8 cellular contexts compared by ENCODE assay signal in the genomic region with DNA sequence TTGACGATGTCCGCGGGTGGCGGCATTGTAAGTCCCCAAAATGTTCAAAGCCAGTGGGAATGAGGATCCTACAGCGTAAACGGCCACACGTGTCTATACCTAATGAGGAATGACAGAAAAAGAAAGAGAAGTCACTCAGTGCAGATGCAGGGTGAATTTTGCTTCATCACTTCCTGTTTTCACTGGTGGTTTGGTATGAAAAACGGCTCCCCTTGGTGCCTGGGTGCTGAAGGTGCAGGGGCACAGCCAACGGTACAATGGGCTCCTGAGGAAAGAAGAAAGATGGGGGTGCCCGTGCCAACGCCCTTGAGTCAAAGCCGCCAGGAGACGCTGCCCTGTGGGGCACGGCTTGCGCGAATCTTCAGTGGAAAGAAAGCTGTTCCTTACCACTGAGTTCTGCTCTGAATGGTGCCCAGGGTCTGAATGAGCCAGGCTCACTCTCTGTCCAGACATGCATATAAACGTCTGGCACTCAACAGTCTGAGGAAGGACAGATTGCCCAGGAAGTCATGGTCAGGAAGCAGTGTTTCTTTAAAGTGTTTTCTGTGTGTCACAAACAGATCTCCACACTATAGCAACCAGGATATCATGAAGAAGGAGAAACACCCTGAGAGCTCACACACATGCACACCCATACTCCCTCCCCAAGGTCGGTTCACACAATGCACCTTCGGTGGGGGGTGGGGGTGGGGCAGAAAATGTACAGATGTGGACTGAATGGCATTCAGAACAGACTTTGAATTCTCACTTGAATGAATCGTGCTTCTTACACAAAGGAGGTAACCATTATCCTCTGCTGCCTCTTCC.
A peak's percentile ranks its signal among the peaks of the same experiment; 100 is the strongest.
DNase-seq lines count a peak whose midpoint lies in the region; ATAC-seq and TF ChIP-seq lines count a peak whose summit lies in the region.

No MANE protein-coding gene starts in this region.

- CTCF ChIA-PET in GM10248 (lab: Yijun Ruan, JAX), result interaction anchor here (0.9 to 10.5 kb wide), 11 partner anchors 9 to 353 kb away, joined by 3 to 55 read pairs (median 4); no protein-coding TSS in a partner anchor

- H3K79me2 ChIP-seq in MM.1S (ENCODE audit: low read length), result peaks cover 47% of the 10 kb centered on the region

- intact Hi-C loops in left cardiac atrium (cut with DNase I), result no loop called here
- intact Hi-C loops in lower leg skin (cut with DNase I; ENCODE audit: low total_unique reads), result no loop called here

- H3K9me2 ChIP-seq in MM.1S (replicated peaks; ENCODE audit: insufficient read depth, low read length), result no peaks in the 10 kb centered on the region

- ATAC-seq in GM21717 (IDR thresholded peaks at IDR 0.05; ENCODE audit: unreplicated experiment) (peak; percentile 64), left cardiac atrium (peak; percentile 58 to 68)

- WGBS in lower leg skin, 2 donors, result 69 to 74% methylated on average over 20 of the region's 20 CpGs

- DNase-seq in GM10248 (ENCODE audit: extremely low spot score) (peak; percentile 56), MM.1S (peak; percentile 82), left cardiac atrium (no peak), lower leg skin (ENCODE audit: low spot score in 2 of 2) (no peak), hippocampal formation (lab: John Stamatoyannopoulos, UW) (no peak)
- DNase-seq in activated CD8-positive, alpha-beta memory T cell treated with anti-CD3 and anti-CD28 coated beads, Interleukin-2, amount 50 U/mL, for 1 hour (ENCODE audit: extremely low read depth), result peak; percentile 48
- DNase-seq in stimulated activated CD8-positive, alpha-beta memory T cell treated with anti-CD3 and anti-CD28 coated beads, Interleukin-4, amount 100 ng/mL, for 48 hours, result peak; percentile 74

- H3K27ac ChIP-seq in MM.1S (ENCODE audit: low read length), result peak overlapping the region; percentile 90

- H3K4me2 ChIP-seq in MM.1S (ENCODE audit: low read depth, low read length), result peak overlapping the region; percentile 62

- no peaks in the 10 kb centered on the region for H3K9me3 ChIP-seq in MM.1S (replicated peaks; ENCODE audit: insufficient read depth, low read length)

- peak overlapping the region; percentile 82 for H3K9ac ChIP-seq in MM.1S (ENCODE audit: low read length)

- peaks cover 4% of the 10 kb centered on the region; the same call in 1 of the 2 replicates for H4K20me1 ChIP-seq in MM.1S (ENCODE audit: insufficient read depth, low read length)

- H3K4me1 ChIP-seq in MM.1S (ENCODE audit: low read length), result peaks cover 43% of the 10 kb centered on the region

- no peaks in the 10 kb centered on the region for H3K27me3 ChIP-seq in MM.1S (replicated peaks; ENCODE audit: insufficient read depth, low read length)

- peaks cover 55% of the 10 kb centered on the region for H3F3A ChIP-seq in MM.1S (ENCODE audit: insufficient read depth, low read length)

- POLR2A ChIA-PET in GM10248 (lab: Yijun Ruan, JAX), result no interaction called here

- peak overlapping the region; percentile 86 for H3K4me3 ChIP-seq in MM.1S (ENCODE audit: low read length)
- no peak overlapping the region for H3K4me3 ChIP-seq in lower leg skin (ENCODE audit: low read depth, poor library complexity, severe bottlenecking)

- no peaks in the 10 kb centered on the region for H3K36me3 ChIP-seq in MM.1S (replicated peaks; ENCODE audit: insufficient read depth, low read length)

- no peak for TF ChIP-seq POLR2A in lower leg skin (IDR thresholded peaks at IDR 0.05)

- peak overlapping the region; percentile 13 for H2AFZ ChIP-seq in MM.1S (ENCODE audit: low read length)

- peak; percentile 45 for TF ChIP-seq CTCF in GM10248 (IDR thresholded peaks at IDR 0.05; ENCODE audit: control extremely low read depth, extremely low read depth, low read depth, missing control alignments)
- TF ChIP-seq CTCF in MM.1S (IDR thresholded peaks at IDR 0.05; ENCODE audit: low read length), result peak; percentile 54
- TF ChIP-seq CTCF in lower leg skin (IDR thresholded peaks at IDR 0.05), result no peak

Comparison
In these comparisons a context has a peak if more than half of its experiments do, and no peak if none do; other contexts are left out.
1. DNase-seq: peak in GM10248 (single experiment), MM.1S (single experiment), activated CD8-positive, alpha-beta memory T cell treated with anti-CD3 and anti-CD28 coated beads, Interleukin-2, amount 50 U/mL, for 1 hour (single experiment) and stimulated activated CD8-positive, alpha-beta memory T cell treated with anti-CD3 and anti-CD28 coated beads, Interleukin-4, amount 100 ng/mL, for 48 hours (single experiment); none in left cardiac atrium (single experiment), lower leg skin (0 of 2) and hippocampal formation (0 of 2).
2. CTCF ChIP-seq: peak in GM10248 (single experiment) and MM.1S (single experiment); none in lower leg skin (0 of 3).